In genomic region chr19:768424-768823, GRCh38 we compare ENCODE assay signal across 13 cellular contexts. TPM values are rescaled to one million over a fixed set of nuclear protein-coding genes. Genes with fewer than 3 reads are reported as not detected.
DNase-seq lines count a peak whose midpoint lies in the region; ATAC-seq lines count a peak whose summit lies in the region.
"Had no signal": no experiment of that assay in that cellular context is flagged by ENCODE, and none has a peak within 500 bp of the region (broad histone marks: within the 10 kb centered on the region; RNA-seq: fewer than 3 reads in every experiment).

No MANE protein-coding gene starts in this region.

- no peak for ATAC-seq in HG03354 (IDR thresholded peaks at IDR 0.05; ENCODE audit: poor library complexity, severe bottlenecking, unreplicated experiment)

- H3K27me3 ChIP-seq in adipocyte (replicated peaks; ENCODE audit: control insufficient read depth, insufficient read depth, low read length) (no peaks in the 10 kb centered on the region), skeletal muscle satellite cell (ENCODE audit: control insufficient read depth, insufficient read depth, low read length) (no peaks in the 10 kb centered on the region)

- H3K36me3 ChIP-seq in adipocyte (ENCODE audit: control insufficient read depth, insufficient read depth, low read length, severe bottlenecking) = no peaks in the 10 kb centered on the region
- no peaks in the 10 kb centered on the region for H3K36me3 ChIP-seq in skeletal muscle satellite cell (ENCODE audit: insufficient read depth, low read length)

- H3K9ac ChIP-seq in adipocyte (ENCODE audit: low read length) (peak overlapping the region; percentile 70), skeletal muscle satellite cell (ENCODE audit: low read depth, low read length) (peak overlapping the region; percentile 26)

- DNase-seq in GM03348 (ENCODE audit: low spot score) (peak; percentile 90), adipocyte (ENCODE audit: low read depth) (peak; percentile 94), glomerular visceral epithelial cell (ENCODE audit: extremely low spot score) (peak; percentile 93), COR-L47 (lab: John Stamatoyannopoulos, UW) (no peak), MV-4-11 (lab: John Stamatoyannopoulos, UW) (no peak)
- no peak for DNase-seq in effector CD8-positive, alpha-beta T cell (lab: John Stamatoyannopoulos, UW)
- DNase-seq: activated effector memory CD4-positive, alpha-beta T cell treated with anti-CD3 and anti-CD28 coated beads, Interleukin-2, amount 50 U/mL, for 16 hours; naive B cell; NCI-H1436 treated with DMSO at 0.1 percent for 48 hours; NCI-H526 had no signal

- H3K9me3 ChIP-seq in adipocyte (ENCODE audit: control insufficient read depth, low read length) (no peaks in the 10 kb centered on the region), skeletal muscle satellite cell (replicated peaks; ENCODE audit: low read length) (no peaks in the 10 kb centered on the region)

- H3K4me2 ChIP-seq in skeletal muscle satellite cell (ENCODE audit: low read length) = peak overlapping the region; percentile 37

- H3K4me3 ChIP-seq in adipocyte (ENCODE audit: low read length) = no peak overlapping the region
- H3K4me3 ChIP-seq in skeletal muscle satellite cell (ENCODE audit: low read length) = no peak overlapping the region

- H3K4me1 ChIP-seq in adipocyte (ENCODE audit: control insufficient read depth, insufficient read depth, low read length) (peaks cover 7% of the 10 kb centered on the region), skeletal muscle satellite cell (ENCODE audit: control insufficient read depth, insufficient read depth, low read length) (peaks cover 7% of the 10 kb centered on the region)

RNA-seq across cellular contexts. Expression of gene MISP, which starts 17.5 kb away (rescaled TPM):
- total RNA-seq in skeletal muscle satellite cell (2012; rRNA removed) = 0.22 and 0.25 TPM in 2 replicates
- total RNA-seq: dermis microvascular lymphatic vessel endothelial cell had no signal

RNA-seq across cellular contexts. Expression of gene PTBP1, which starts 28.8 kb away (rescaled TPM):
- 113 and 162 TPM in 2 replicates for total RNA-seq in skeletal muscle satellite cell (2012; rRNA removed)

RNA-seq across cellular contexts. Expression of gene PLPPR3, which starts 53.3 kb away (rescaled TPM):
- total RNA-seq in skeletal muscle satellite cell (2012; rRNA removed) = not detected in 2 replicates

RNA-seq across cellular contexts. Expression of gene AZU1, which starts 59.2 kb away (rescaled TPM):
- not detected in 2 replicates for total RNA-seq in skeletal muscle satellite cell (2012; rRNA removed)
- total RNA-seq: dermis microvascular lymphatic vessel endothelial cell had no signal

RNA-seq across cellular contexts. Expression of gene PALM, which starts 59.7 kb away (rescaled TPM):
- total RNA-seq in skeletal muscle satellite cell (2012; rRNA removed) = 1.5 and 8.1 TPM in 2 replicates

Comparison
In these comparisons a context has a peak if more than half of its experiments do, and no peak if none do; other contexts are left out.
1. DNase-seq: peak in GM03348 (single experiment), adipocyte (single experiment) and glomerular visceral epithelial cell (single experiment); none in COR-L47 (single experiment), MV-4-11 (single experiment) and effector CD8-positive, alpha-beta T cell (single experiment).